ENCODE assay signal across 35 cellular contexts in the genomic region with DNA sequence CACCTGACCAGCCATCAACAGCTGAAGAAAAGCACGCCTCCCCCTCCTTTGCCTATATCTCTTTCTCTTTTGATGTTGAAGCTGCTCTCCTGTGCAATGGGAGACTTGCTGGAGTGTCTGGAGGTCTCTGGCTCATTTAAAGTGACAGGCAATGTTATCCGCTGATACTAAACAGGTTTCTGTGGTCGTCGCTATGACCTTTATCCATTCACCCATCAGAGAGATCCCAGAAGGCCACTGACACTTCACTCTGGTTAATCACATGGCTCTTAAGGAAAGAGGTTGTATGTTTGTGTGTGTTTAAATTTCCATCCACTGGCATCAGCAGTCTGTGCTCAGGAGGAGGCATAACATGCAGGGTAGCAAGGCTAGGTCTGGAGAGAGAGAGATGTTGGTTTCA.
"Had no signal": no experiment of that assay in that cellular context is flagged by ENCODE, and none has a peak within 500 bp of the region (broad histone marks: within the 10 kb centered on the region; RNA-seq: fewer than 3 reads in every experiment).

No MANE protein-coding gene starts in this region.

- H3K4me1 Mint-ChIP-seq: activated B cell treated with CpG ODN at 0.5 μM for 24 hours; activated CD4-positive, alpha-beta T cell treated with anti-CD3 and anti-CD28 coated beads, Interleukin-2, amount 10 ng/mL, durations not matched to agents 24 days and 14 days; activated naive CD4-positive, alpha-beta T cell treated with anti-CD3 and anti-CD28 coated beads, Interleukin-2, amount 10 ng/mL, durations not matched to agents 7 days and 5 days; activated naive CD4-positive, alpha-beta T cell treated with anti-CD3 and anti-CD28 coated beads, Interleukin-2, amount 50 U/mL, for 24 hours; activated naive CD8-positive, alpha-beta T cell treated with anti-CD3 and anti-CD28 coated beads, Interleukin-2, amount 10 ng/mL, durations not matched to agents 7 days and 5 days; activated naive CD8-positive, alpha-beta T cell treated with anti-CD3 and anti-CD28 coated beads, Interleukin-2, amount 50 U/mL, for 24 hours had no signal

- H3K36me3 ChIP-seq: ascending aorta, brain microvascular endothelial cell, breast epithelium had no signal

- H3K27me3 ChIP-seq: ascending aorta, body of pancreas, brain microvascular endothelial cell, breast epithelium had no signal

- H3K27ac Mint-ChIP-seq: activated B cell treated with CpG ODN at 0.5 μM for 24 hours; activated CD4-positive, alpha-beta memory T cell treated with anti-CD3 and anti-CD28 coated beads for 36 hours; activated CD4-positive, alpha-beta T cell treated with anti-CD3 and anti-CD28 coated beads, Interleukin-2, amount 10 ng/mL, durations not matched to agents 24 days and 14 days; activated CD8-positive, alpha-beta T cell treated with anti-CD3 and anti-CD28 coated beads for 36 hours; activated naive CD4-positive, alpha-beta T cell treated with anti-CD3 and anti-CD28 coated beads, Interleukin-2, amount 10 ng/mL, durations not matched to agents 7 days and 5 days; activated naive CD4-positive, alpha-beta T cell treated with anti-CD3 and anti-CD28 coated beads, Interleukin-2, amount 50 U/mL, for 24 hours; activated naive CD8-positive, alpha-beta T cell; activated naive CD8-positive, alpha-beta T cell treated with anti-CD3 and anti-CD28 coated beads, Interleukin-2, amount 10 ng/mL, durations not matched to agents 7 days and 5 days; activated naive CD8-positive, alpha-beta T cell treated with anti-CD3 and anti-CD28 coated beads, Interleukin-2, amount 50 U/mL, for 24 hours; activated T-cell treated with anti-CD3 and anti-CD28 coated beads, Interleukin-2, amount 50 U/mL, for 24 hours; activated T-helper 2 cell treated with anti-CD3 and anti-CD28 coated beads, Interferon-gamma antibody, Interleukin-2, Interleukin-4, amounts not matched to agents 10 μg/mL and 5 μg/mL and 100 μg/mL, durations not matched to agents 14 hours and 24 hours and 36 hours; T-helper 1 cell treated with Interleukin-12 subunit alpha and Interleukin-12 subunit beta and Interleukin-4 antibody, amounts not matched to agents 30 μg/mL and 1 μg/mL, for 36 hours; T-helper 2 cell treated with Interferon-gamma antibody and Interleukin-4, amounts not matched to agents 5 μg/mL and 100 μg/mL, for 36 hours had no signal

- H3K4me3 ChIP-seq: ascending aorta, body of pancreas, breast epithelium had no signal

- H3K36me3 Mint-ChIP-seq: activated CD4-positive, alpha-beta memory T cell treated with anti-CD3 and anti-CD28 coated beads for 36 hours; activated naive CD4-positive, alpha-beta T cell treated with anti-CD3 and anti-CD28 coated beads, Interleukin-2, amount 10 ng/mL, durations not matched to agents 7 days and 5 days; activated naive CD4-positive, alpha-beta T cell treated with anti-CD3 and anti-CD28 coated beads, Interleukin-2, amount 50 U/mL, for 24 hours; activated naive CD8-positive, alpha-beta T cell; activated naive CD8-positive, alpha-beta T cell treated with anti-CD3 and anti-CD28 coated beads, Interleukin-2, amount 10 ng/mL, durations not matched to agents 7 days and 5 days had no signal

- H3K27ac ChIP-seq: ascending aorta, body of pancreas, brain microvascular endothelial cell, breast epithelium, VCaP had no signal

- H3K4me1 ChIP-seq: ascending aorta, body of pancreas, breast epithelium had no signal

- H3K9me3 Mint-ChIP-seq: activated B cell treated with CpG ODN at 0.5 μM for 24 hours; activated CD4-positive, alpha-beta memory T cell treated with anti-CD3 and anti-CD28 coated beads for 36 hours; activated CD4-positive, alpha-beta T cell treated with anti-CD3 and anti-CD28 coated beads, Interleukin-2, amount 10 ng/mL, durations not matched to agents 24 days and 14 days; activated CD8-positive, alpha-beta T cell treated with anti-CD3 and anti-CD28 coated beads for 36 hours; activated naive CD4-positive, alpha-beta T cell treated with anti-CD3 and anti-CD28 coated beads, Interleukin-2, amount 10 ng/mL, durations not matched to agents 7 days and 5 days; activated naive CD4-positive, alpha-beta T cell treated with anti-CD3 and anti-CD28 coated beads, Interleukin-2, amount 50 U/mL, for 24 hours; activated naive CD8-positive, alpha-beta T cell treated with anti-CD3 and anti-CD28 coated beads, Interleukin-2, amount 10 ng/mL, durations not matched to agents 7 days and 5 days; activated naive CD8-positive, alpha-beta T cell treated with anti-CD3 and anti-CD28 coated beads, Interleukin-2, amount 50 U/mL, for 24 hours; activated T-cell treated with anti-CD3 and anti-CD28 coated beads, Interleukin-2, amount 50 U/mL, for 24 hours; activated T-helper 2 cell treated with anti-CD3 and anti-CD28 coated beads, Interferon-gamma antibody, Interleukin-2, Interleukin-4, amounts not matched to agents 10 μg/mL and 5 μg/mL and 100 μg/mL, durations not matched to agents 14 hours and 24 hours and 36 hours; T-helper 1 cell treated with Interleukin-12 subunit alpha and Interleukin-12 subunit beta and Interleukin-4 antibody, amounts not matched to agents 30 μg/mL and 1 μg/mL, for 36 hours; T-helper 2 cell treated with Interferon-gamma antibody and Interleukin-4, amounts not matched to agents 5 μg/mL and 100 μg/mL, for 36 hours had no signal

- ATAC-seq: activated CD8-positive, alpha-beta T cell treated with anti-CD3 and anti-CD28 coated beads for 36 hours; activated naive CD8-positive, alpha-beta T cell treated with anti-CD3 and anti-CD28 coated beads, Interleukin-2, amount 50 U/mL, for 24 hours; body of pancreas had no signal

- FAIRE-seq: TTC549 had no signal

- H3K4me3 Mint-ChIP-seq: activated B cell treated with CpG ODN at 0.5 μM for 24 hours; activated CD4-positive, alpha-beta memory T cell treated with anti-CD3 and anti-CD28 coated beads for 36 hours; activated CD4-positive, alpha-beta T cell treated with anti-CD3 and anti-CD28 coated beads, Interleukin-2, amount 10 ng/mL, durations not matched to agents 24 days and 14 days; activated CD8-positive, alpha-beta T cell treated with anti-CD3 and anti-CD28 coated beads for 36 hours; activated naive CD4-positive, alpha-beta T cell treated with anti-CD3 and anti-CD28 coated beads, Interleukin-2, amount 10 ng/mL, durations not matched to agents 7 days and 5 days; activated naive CD4-positive, alpha-beta T cell treated with anti-CD3 and anti-CD28 coated beads, Interleukin-2, amount 50 U/mL, for 24 hours; activated naive CD8-positive, alpha-beta T cell; activated naive CD8-positive, alpha-beta T cell treated with anti-CD3 and anti-CD28 coated beads, Interleukin-2, amount 10 ng/mL, durations not matched to agents 7 days and 5 days; activated naive CD8-positive, alpha-beta T cell treated with anti-CD3 and anti-CD28 coated beads, Interleukin-2, amount 50 U/mL, for 24 hours; activated T-cell treated with anti-CD3 and anti-CD28 coated beads, Interleukin-2, amount 50 U/mL, for 24 hours; T-helper 1 cell treated with Interleukin-12 subunit alpha and Interleukin-12 subunit beta and Interleukin-4 antibody, amounts not matched to agents 30 μg/mL and 1 μg/mL, for 36 hours; T-helper 2 cell treated with Interferon-gamma antibody and Interleukin-4, amounts not matched to agents 5 μg/mL and 100 μg/mL, for 36 hours had no signal

- DNase-seq: activated B cell treated with CpG ODN at 0.5 μM for 24 hours; activated CD4-positive, alpha-beta memory T cell treated with anti-CD3 and anti-CD28 coated beads for 36 hours; activated CD4-positive, alpha-beta T cell treated with anti-CD3 and anti-CD28 coated beads for 4 hours; activated CD4-positive, alpha-beta T cell treated with anti-CD3 and anti-CD28 coated beads, Interleukin-2, amount 10 ng/mL, durations not matched to agents 24 days and 14 days; activated CD4-positive, alpha-beta T cell treated with anti-CD3 and anti-CD28 coated beads, Interleukin-2, amount 50 U/mL, for 1 hour; activated CD4-positive, alpha-beta T cell treated with anti-CD3 and anti-CD28 coated beads, Interleukin-2, amount 50 U/mL, for 4 hours; activated CD4-positive, CD25-positive, alpha-beta regulatory T cell treated with anti-CD3 and anti-CD28 coated beads, Interleukin-2, amount 50 U/mL, for 72 hours; activated CD8-positive, alpha-beta memory T cell treated with anti-CD3 and anti-CD28 coated beads, Interleukin-2, amount 50 U/mL, for 4 hours; activated CD8-positive, alpha-beta T cell treated with anti-CD3 and anti-CD28 coated beads for 36 hours; activated effector memory CD4-positive, alpha-beta T cell treated with Interleukin-2 at 50 U/mL for 16 hours; activated gamma-delta T cell; activated naive CD4-positive, alpha-beta T cell treated with anti-CD3 and anti-CD28 coated beads, Interleukin-2, amount 10 ng/mL, durations not matched to agents 7 days and 5 days; activated naive CD4-positive, alpha-beta T cell treated with Interleukin-2 at 50 U/mL for 16 hours; activated naive CD8-positive, alpha-beta T cell treated with anti-CD3 and anti-CD28 coated beads, Interleukin-2, amount 10 ng/mL, durations not matched to agents 7 days and 5 days; activated naive CD8-positive, alpha-beta T cell treated with anti-CD3 and anti-CD28 coated beads, Interleukin-2, amount 50 U/mL, for 24 hours; activated T-cell treated with anti-CD3 and anti-CD28 coated beads, Interleukin-2, amount 50 U/mL, for 24 hours; activated T-cell treated with anti-CD3 and anti-CD28 coated beads, Interleukin-2, amount 50 U/mL, for 48 hours; amygdala; anterior cingulate cortex; body of pancreas; brain microvascular endothelial cell; central memory CD4-positive, alpha-beta T cell; cerebellar nuclear complex; T-helper 1 cell; T-helper 2 cell; T-helper 9 cell had no signal

- H3K27me3 Mint-ChIP-seq: activated B cell treated with CpG ODN at 0.5 μM for 24 hours had no signal

- H3K9me3 ChIP-seq: ascending aorta, body of pancreas, breast epithelium had no signal
